Comparison of ENCODE assay signal across 9 cellular contexts in genomic region chr6:29705389-29706231, GRCh38. TPM values are rescaled to one million over a fixed set of nuclear protein-coding genes. Genes with fewer than 3 reads are reported as not detected.
DNase-seq lines count a peak whose midpoint lies in the region; ATAC-seq, FAIRE-seq and TF ChIP-seq lines count a peak whose summit lies in the region.
"Had no signal": no experiment of that assay in that cellular context is flagged by ENCODE, and none has a peak within 500 bp of the region (broad histone marks: within the 10 kb centered on the region; RNA-seq: fewer than 3 reads in every experiment).

No MANE protein-coding gene starts in this region.

- H3K79me2 ChIP-seq in HCT116 (ENCODE audit: insufficient read depth, low read length) = no peaks in the 10 kb centered on the region

- no peak overlapping the region for H3K27ac ChIP-seq in CD8-positive, alpha-beta memory T cell (ENCODE audit: low read depth, low read length)
- no peak overlapping the region for H3K27ac ChIP-seq in HCT116 (ENCODE audit: low read depth, low read length)

- no peak overlapping the region for H3K4me3 ChIP-seq in CD8-positive, alpha-beta memory T cell (ENCODE audit: low read length)
- H3K4me3 ChIP-seq in HCT116 (replicated peaks in 1 of 2; ENCODE audit: low read depth in 1 of 2, low read length in 2 of 2) = no peak overlapping the region

- H3K27ac Mint-ChIP-seq in CD8-positive, alpha-beta memory T cell = peak overlapping the region in 7 of 8 donors; percentile 30 to 81 (median 70)
- H3K27ac Mint-ChIP-seq in glutamatergic neuron (ENCODE audit: unreplicated experiment) (no peak overlapping the region), progenitor cell of endocrine pancreas (no peak overlapping the region)

- DNase-seq in CD8-positive, alpha-beta memory T cell = peak in 1 of 5 donors; percentile 52
- DNase-seq in HCT116 (ENCODE audit: low read depth, low spot score) (peak; percentile 48), SW480 (ENCODE audit: low spot score) (peak; percentile 42), glutamatergic neuron (no peak), progenitor cell of endocrine pancreas (ENCODE audit: low spot score, unreplicated experiment) (no peak), GM12892 (ENCODE audit: insufficient read length) (no peak)
- no peak for DNase-seq in activated CD4-positive, alpha-beta T cell treated with anti-CD3 and anti-CD28 coated beads, Interleukin-2, amount 50 U/mL, for 48 hours

- H3K4me2 ChIP-seq in HCT116 (ENCODE audit: low read length) = no peak overlapping the region

- H3K9me3 ChIP-seq in CD8-positive, alpha-beta memory T cell (ENCODE audit: low read length) = no peaks in the 10 kb centered on the region
- H3K9me3 ChIP-seq in HCT116 (ENCODE audit: control insufficient read depth in 1 of 2, insufficient read depth in 1 of 2, low read depth in 1 of 2, low read length in 2 of 2) = no peaks in the 10 kb centered on the region

- TF ChIP-seq RAD21 in HCT116 (IDR thresholded peaks at IDR 0.05; ENCODE audit: low read depth) = peak; percentile 93

- no peak for FAIRE-seq in GM12892 (lab: Jason Lieb, UNC)
- FAIRE-seq: islet of Langerhans had no signal

- H3K9ac ChIP-seq in HCT116 (ENCODE audit: low read length) = no peak overlapping the region

- no peaks in the 10 kb centered on the region for H3K27me3 ChIP-seq in CD8-positive, alpha-beta memory T cell (ENCODE audit: insufficient read depth, low read length, poor library complexity, severe bottlenecking)
- H3K27me3 ChIP-seq in HCT116 (ENCODE audit: insufficient read depth, low read length) = peaks cover 5% of the 10 kb centered on the region; the same call in 1 of the 2 replicates

- no peaks in the 10 kb centered on the region for H3K9me3 Mint-ChIP-seq in CD8-positive, alpha-beta memory T cell
- H3K9me3 Mint-ChIP-seq in glutamatergic neuron (ENCODE audit: unreplicated experiment) = peaks cover 2% of the 10 kb centered on the region
- no peaks in the 10 kb centered on the region for H3K9me3 Mint-ChIP-seq in progenitor cell of endocrine pancreas (ENCODE audit: low read depth)

- peaks cover 30 to 57% (median 51%) of the 10 kb centered on the region in 3 donors for H3K4me1 Mint-ChIP-seq in CD8-positive, alpha-beta memory T cell
- H3K4me1 Mint-ChIP-seq in glutamatergic neuron (ENCODE audit: low read depth, unreplicated experiment) (peaks cover 5% of the 10 kb centered on the region), progenitor cell of endocrine pancreas (ENCODE audit: low read depth) (no peaks in the 10 kb centered on the region)

- peak overlapping the region in 4 of 7 donors; percentile 4 to 72 (median 50) for H3K4me3 Mint-ChIP-seq in CD8-positive, alpha-beta memory T cell
- H3K4me3 Mint-ChIP-seq in glutamatergic neuron (ENCODE audit: unreplicated experiment) (no peak overlapping the region), progenitor cell of endocrine pancreas (ENCODE audit: low read depth) (no peak overlapping the region)

- POLR2A ChIA-PET in CD8-positive, alpha-beta memory T cell (lab: Charles Lee) = no interaction called here
- POLR2A ChIA-PET in HCT116 (lab: Charles Lee) = interaction anchor here (0.6 kb wide), 1 partner anchor 27 kb away, joined by 3 read pairs; no protein-coding TSS in a partner anchor

- CTCF ChIA-PET in CD8-positive, alpha-beta memory T cell (lab: Charles Lee) = interaction anchor here (1.0 to 5.7 kb wide), 9 partner anchors 11 to 129 kb away, joined by 3 to 56 read pairs (median 4); partner anchors contain the start of gene ZFP57
- CTCF ChIA-PET in HCT116 (lab: Charles Lee) = interaction anchor here (0.6 to 2.1 kb wide), 4 partner anchors 52 to 1426 kb away, joined by 3 to 7 read pairs (median 4); no protein-coding TSS in a partner anchor

- TF ChIP-seq CTCF in HCT116 (IDR thresholded peaks at IDR 0.05 in 2 of 3, conservative IDR thresholded peaks at IDR 0.05 in 1 of 3; ENCODE audit: borderline replicate concordance in 1 of 3, insufficient read depth in 1 of 3, low read depth in 2 of 3, low read length in 2 of 3) (peak; percentile 64 to 83 (median 71); a peak in 5 of 6 replicates), glutamatergic neuron (IDR thresholded peaks at IDR 0.05; ENCODE audit: partially characterized antibody, unreplicated experiment) (peak; percentile 60), progenitor cell of endocrine pancreas (IDR thresholded peaks at IDR 0.05; ENCODE audit: unreplicated experiment) (peak; percentile 60)

- peak overlapping the region; percentile 28 for H2AFZ ChIP-seq in HCT116 (ENCODE audit: low read depth, low read length, poor library complexity, severe bottlenecking)

- ATAC-seq in HCT116 (peak; percentile 71), HG03139 (IDR thresholded peaks at IDR 0.05; ENCODE audit: unreplicated experiment) (no peak)

- H3K36me3 ChIP-seq in CD8-positive, alpha-beta memory T cell (ENCODE audit: insufficient read depth, low read length) = no peaks in the 10 kb centered on the region
- no peaks in the 10 kb centered on the region for H3K36me3 ChIP-seq in HCT116 (ENCODE audit: control insufficient read depth in 1 of 2, insufficient read depth in 2 of 2, low read length in 2 of 2)

- peaks cover 18 to 34% of the 10 kb centered on the region in 2 donors for H3K27me3 Mint-ChIP-seq in CD8-positive, alpha-beta memory T cell
- peaks cover 2% of the 10 kb centered on the region for H3K27me3 Mint-ChIP-seq in glutamatergic neuron (ENCODE audit: unreplicated experiment)
- peaks cover 76% of the 10 kb centered on the region for H3K27me3 Mint-ChIP-seq in progenitor cell of endocrine pancreas

- TF ChIP-seq POLR2A in HCT116 (IDR thresholded peaks at IDR 0.05; ENCODE audit: borderline replicate concordance, extremely low read depth, insufficient read depth, insufficient read length) (no peak), GM12892 (IDR thresholded peaks at IDR 0.05; ENCODE audit: low read depth, low read length) (no peak)

- no peaks in the 10 kb centered on the region for H3K9me2 ChIP-seq in HCT116 (ENCODE audit: insufficient read depth)

- BruUV-seq in HCT116 (replicated peaks; lab: Mats Ljungman, UMichigan) = no TSS peak

- RAD21 ChIA-PET in HCT116 (lab: Charles Lee; ENCODE audit: low non-redundant PET in 1 of 2, low total read pairs in 2 of 2, uncharacterized antibody in 2 of 2, unreplicated experiment in 2 of 2) = interaction anchor here in 1 of 2 experiments (0.5 kb wide), 1 partner anchor 131 kb away, joined by 3 read pairs; no protein-coding TSS in a partner anchor

- no peaks in the 10 kb centered on the region for H3K36me3 Mint-ChIP-seq in CD8-positive, alpha-beta memory T cell
- H3K36me3 Mint-ChIP-seq in glutamatergic neuron (ENCODE audit: unreplicated experiment) = no peaks in the 10 kb centered on the region
- no peaks in the 10 kb centered on the region for H3K36me3 Mint-ChIP-seq in progenitor cell of endocrine pancreas (ENCODE audit: insufficient read depth)

- intact Hi-C loops in HCT116 (cut with micrococcal nuclease) = loop anchor here (1.0 to 5.0 kb wide), 3 partner anchors 47 to 307 kb away; no protein-coding TSS in a partner anchor

- H4K20me1 ChIP-seq in HCT116 (ENCODE audit: insufficient read depth) = no peaks in the 10 kb centered on the region

- H3K4me1 ChIP-seq in CD8-positive, alpha-beta memory T cell (ENCODE audit: insufficient read depth, low read length) = peaks cover 45% of the 10 kb centered on the region
- H3K4me1 ChIP-seq in HCT116 (ENCODE audit: control insufficient read depth in 1 of 2, insufficient read depth in 2 of 2, low read length in 2 of 2) = peaks cover 0 to 3% of the 10 kb centered on the region in 2 experiments; a peak in 1 of 4 replicates

TF ChIP-seq in HCT116, 20 proteins besides CTCF, POLR2A, EP300 and RAD21 (continues in another document):
- TF ChIP-seq SIN3A (IDR thresholded peaks at IDR 0.05; ENCODE audit: low read depth) = no peak
- TF ChIP-seq EGR1 (IDR thresholded peaks at IDR 0.05; ENCODE audit: low read depth) = no peak
- no peak for TF ChIP-seq EZH2 (IDR thresholded peaks at IDR 0.05)
- TF ChIP-seq YY1 (IDR thresholded peaks at IDR 0.05; ENCODE audit: extremely low read depth, insufficient replicate concordance, low read depth, low read length) = no peak
- no peak for TF ChIP-seq SP1 (IDR thresholded peaks at IDR 0.05; ENCODE audit: low read depth)
- TF ChIP-seq JUND (IDR thresholded peaks at IDR 0.05) = no peak
- TF ChIP-seq POLR2AphosphoS5 (IDR thresholded peaks at IDR 0.05; ENCODE audit: low read depth, low read length) = no peak
- no peak for TF ChIP-seq MAX (IDR thresholded peaks at IDR 0.05)
- no peak for TF ChIP-seq ATF3 (IDR thresholded peaks at IDR 0.05)
- no peak for TF ChIP-seq ZFX (IDR thresholded peaks at IDR 0.05)
- no peak for TF ChIP-seq FOSL1 (IDR thresholded peaks at IDR 0.05; ENCODE audit: low read depth)
- no peak for TF ChIP-seq TCF7L2 (IDR thresholded peaks at IDR 0.05; ENCODE audit: borderline replicate concordance, extremely low read depth, insufficient read depth, insufficient read length)
- no peak for TF ChIP-seq SRF (IDR thresholded peaks at IDR 0.05; ENCODE audit: low read depth)
- TF ChIP-seq EZH2phosphoT487 (IDR thresholded peaks at IDR 0.05; ENCODE audit: borderline replicate concordance) = no peak

RNA-seq across cellular contexts. Expression of gene HLA-F, which starts 17.6 kb away (rescaled TPM):
- 100 to 1,000 TPM; 222 to 242 TPM for total RNA-seq in CD8-positive, alpha-beta memory T cell
- polyA plus RNA-seq in CD8-positive, alpha-beta memory T cell = 500 TPM
- total RNA-seq in HCT116 (2021; ENCODE audit: unreplicated experiment) (24.6 TPM), glutamatergic neuron (ENCODE audit: unreplicated experiment) (1.9 TPM), progenitor cell of endocrine pancreas (1.1 TPM in 1 of 2 replicates, not detected in the other)
- polyA plus RNA-seq in HCT116 (2012) = 35.5 and 49.9 TPM in 2 replicates
- 413 TPM for polyA plus RNA-seq in GM12892 (2012; ENCODE audit: missing spikeins)

RNA-seq across cellular contexts. Expression of gene ZFP57, which starts 24.7 kb away (rescaled TPM):
- total RNA-seq in CD8-positive, alpha-beta memory T cell = 1 to 10 TPM; 9.0 to 9.2 TPM
- 2.2 TPM for polyA plus RNA-seq in CD8-positive, alpha-beta memory T cell
- total RNA-seq in HCT116 (2021; ENCODE audit: unreplicated experiment) (not detected), glutamatergic neuron (ENCODE audit: unreplicated experiment) (not detected), progenitor cell of endocrine pancreas (0.14 TPM in 1 of 2 replicates, not detected in the other)
- polyA plus RNA-seq in HCT116 (2012) = not detected in 2 replicates
- polyA plus RNA-seq in GM12892 (2012; ENCODE audit: missing spikeins) = not detected

RNA-seq across cellular contexts. Expression of gene MOG, which starts 48.7 kb away (rescaled TPM):
- not detected for total RNA-seq in CD8-positive, alpha-beta memory T cell
- not detected for polyA plus RNA-seq in CD8-positive, alpha-beta memory T cell
- total RNA-seq in HCT116 (2021; ENCODE audit: unreplicated experiment) = not detected
- not detected in 2 replicates for polyA plus RNA-seq in HCT116 (2012)
- total RNA-seq in glutamatergic neuron (ENCODE audit: unreplicated experiment) = not detected
- total RNA-seq in progenitor cell of endocrine pancreas = not detected in 2 replicates
- polyA plus RNA-seq in GM12892 (2012; ENCODE audit: missing spikeins) = not detected

Comparison
In these comparisons a context has a peak if more than half of its experiments do, and no peak if none do; other contexts are left out.
1. DNase-seq: peak in HCT116 (single experiment) and SW480 (single experiment); none in glutamatergic neuron (single experiment), progenitor cell of endocrine pancreas (single experiment), GM12892 (single experiment) and activated CD4-positive, alpha-beta T cell treated with anti-CD3 and anti-CD28 coated beads, Interleukin-2, amount 50 U/mL, for 48 hours (0 of 2).
2. H3K27ac Mint-ChIP-seq: peak in CD8-positive, alpha-beta memory T cell (7 of 8); none in glutamatergic neuron (single experiment) and progenitor cell of endocrine pancreas (single experiment).
3. H3K4me3 Mint-ChIP-seq: peak in CD8-positive, alpha-beta memory T cell (4 of 7); none in glutamatergic neuron (single experiment) and progenitor cell of endocrine pancreas (single experiment).
4. Peak in every context shown above with its lines, with median percentiles within 50 percentile points of each other: CTCF ChIP-seq.